9 cellular contexts compared by ENCODE assay signal in genomic region chr11:68889948-68890446, GRCh38. TPM values are rescaled to one million over a fixed set of nuclear protein-coding genes. Genes with fewer than 3 reads are reported as not detected.
A peak's percentile ranks its signal among the peaks of the same experiment; 100 is the strongest.
DNase-seq lines count a peak whose midpoint lies in the region; ATAC-seq and TF ChIP-seq lines count a peak whose summit lies in the region.
"Had no signal": no experiment of that assay in that cellular context is flagged by ENCODE, and none has a peak within 500 bp of the region (broad histone marks: within the 10 kb centered on the region; RNA-seq: fewer than 3 reads in every experiment).

No MANE protein-coding gene starts in this region.

- peak; percentile 26 for TF ChIP-seq CTCF in GM12873 (IDR thresholded peaks at IDR 0.05; ENCODE audit: insufficient read depth, low read depth, low read length, missing control alignments)
- TF ChIP-seq CTCF in WTC11 (IDR thresholded peaks at IDR 0.05) = peak; percentile 34; the same call in 1 of the 2 replicates

- intact Hi-C loops in left ventricle myocardium superior (cut with micrococcal nuclease) = no loop called here

- peak; percentile 79 for DNase-seq in WTC11 (ENCODE audit: low spot score)
- peak; percentile 82 for DNase-seq in left ventricle myocardium superior
- DNase-seq in smooth muscle cell of the brain vasculature (ENCODE audit: low read depth, low spot score) = peak; percentile 98
- no peak for DNase-seq in kidney tubule cell (ENCODE audit: low spot score)
- DNase-seq: stimulated activated CD8-positive, alpha-beta memory T cell treated with anti-CD3 and anti-CD28 coated beads, Interleukin-4, amount 100 ng/mL, for 48 hours had no signal

- no peaks in the 10 kb centered on the region for H3K27me3 Mint-ChIP-seq in WTC11 (ENCODE audit: low read depth)

- POLR2A ChIA-PET in WTC11 (lab: Charles Lee) = no interaction called here

- ATAC-seq in WTC11 (peak; percentile 95), left ventricle myocardium superior (peak; percentile 80), GM18517 (IDR thresholded peaks at IDR 0.05; ENCODE audit: unreplicated experiment) (no peak), HG03196 (IDR thresholded peaks at IDR 0.05; ENCODE audit: unreplicated experiment) (no peak), HG03280 (IDR thresholded peaks at IDR 0.05; ENCODE audit: unreplicated experiment) (no peak)

- CTCF ChIA-PET in WTC11 (lab: Charles Lee) = interaction anchor here (0.5 to 2.0 kb wide), 29 partner anchors 11 to 638 kb away, joined by 3 to 19 read pairs (median 5); no protein-coding TSS in a partner anchor

- no peaks in the 10 kb centered on the region for H3K9me3 Mint-ChIP-seq in WTC11

- peaks cover 26% of the 10 kb centered on the region for H3K36me3 Mint-ChIP-seq in WTC11

- H3K27ac Mint-ChIP-seq in WTC11 = no peak overlapping the region

- peaks cover 5% of the 10 kb centered on the region for H3K4me1 Mint-ChIP-seq in WTC11

- H3K4me3 Mint-ChIP-seq in WTC11 = no peak overlapping the region

TF ChIP-seq in WTC11, 78 proteins besides CTCF, POLR2A, EP300 and RAD21:
- TF ChIP-seq KAT7 (CRISPR knock-in tag; IDR thresholded peaks at IDR 0.05; ENCODE audit: borderline replicate concordance) = no peak
- no peak for TF ChIP-seq IRF1 (CRISPR knock-in tag; IDR thresholded peaks at IDR 0.05)
- no peak for TF ChIP-seq ELF4 (CRISPR knock-in tag; IDR thresholded peaks at IDR 0.05; ENCODE audit: low read depth)
- TF ChIP-seq NR1H2 (CRISPR knock-in tag; IDR thresholded peaks at IDR 0.05) = no peak
- TF ChIP-seq ZNF416 (CRISPR knock-in tag; IDR thresholded peaks at IDR 0.05) = no peak
- no peak for TF ChIP-seq FOXJ3 (CRISPR knock-in tag; IDR thresholded peaks at IDR 0.05; ENCODE audit: borderline replicate concordance)
- TF ChIP-seq SMAD3 (CRISPR knock-in tag; IDR thresholded peaks at IDR 0.05; ENCODE audit: borderline replicate concordance) = no peak
- no peak for TF ChIP-seq USF1 (CRISPR knock-in tag; IDR thresholded peaks at IDR 0.05)
- TF ChIP-seq JUN (CRISPR knock-in tag; IDR thresholded peaks at IDR 0.05) = no peak
- TF ChIP-seq ZNF423 (CRISPR knock-in tag; IDR thresholded peaks at IDR 0.05) = no peak
- no peak for TF ChIP-seq PRRX2 (CRISPR knock-in tag; IDR thresholded peaks at IDR 0.05)
- TF ChIP-seq NFE2L1 (CRISPR knock-in tag; IDR thresholded peaks at IDR 0.05) = no peak

RNA-seq across cellular contexts. Expression of gene MRPL21, which starts 13.6 kb away (rescaled TPM):
- total RNA-seq in WTC11 (2021) (80.1 to 83.6 TPM (median 82.3 TPM) in 3 replicates), left ventricle myocardium superior (106 TPM)

RNA-seq across cellular contexts. Expression of gene IGHMBP2, which starts 13.7 kb away (rescaled TPM):
- 17.8 to 22.5 TPM (median 19.3 TPM) in 3 replicates for total RNA-seq in WTC11 (2021)
- total RNA-seq in left ventricle myocardium superior = 14.7 TPM

RNA-seq across cellular contexts. Expression of gene CPT1A, which starts 48.3 kb away (rescaled TPM):
- total RNA-seq in WTC11 (2021) = 18.4 to 28.1 TPM (median 20.3 TPM) in 3 replicates
- 81.7 TPM for total RNA-seq in left ventricle myocardium superior

Comparison
In these comparisons a context has a peak if more than half of its experiments do, and no peak if none do; other contexts are left out.
1. ATAC-seq: peak in WTC11 (single experiment) and left ventricle myocardium superior (single experiment); none in GM18517 (single experiment), HG03196 (single experiment) and HG03280 (single experiment).